27 cellular contexts compared by ENCODE assay signal in genomic region chr18:54769526-54770464, GRCh38.
A peak's percentile ranks its signal among the peaks of the same experiment; 100 is the strongest.
DNase-seq lines count a peak whose midpoint lies in the region; FAIRE-seq and TF ChIP-seq lines count a peak whose summit lies in the region.
"Had no signal": no experiment of that assay in that cellular context is flagged by ENCODE, and none has a peak within 500 bp of the region (broad histone marks: within the 10 kb centered on the region; RNA-seq: fewer than 3 reads in every experiment).

No MANE protein-coding gene starts in this region.

- DNase-seq in NCI-H82 (lab: John Stamatoyannopoulos, UW): peak; percentile 6
- no peak for DNase-seq in NCI-H82 treated with DMSO at 0.1 percent for 48 hours (lab: John Stamatoyannopoulos, UW; ENCODE audit: unreplicated experiment)
- peak; percentile 19 for DNase-seq in fibroblast of pulmonary artery (ENCODE audit: low read depth)
- no peak for DNase-seq in HuH-7 (ENCODE audit: low spot score)
- DNase-seq in GM19239 (ENCODE audit: insufficient read length, low spot score): no peak
- DNase-seq in stimulated activated naive CD4-positive, alpha-beta T cell (lab: John Stamatoyannopoulos, UW): no peak
- no peak for DNase-seq in foreskin fibroblast
- DNase-seq: 8988T; activated CD4-positive, alpha-beta T cell treated with anti-CD3 and anti-CD28 coated beads for 36 hours; activated CD8-positive, alpha-beta memory T cell treated with anti-CD3 and anti-CD28 coated beads for 24 hours; activated effector memory CD4-positive, alpha-beta T cell treated with Interleukin-2 at 50 U/mL for 16 hours; caudate nucleus; dermis blood vessel endothelial cell; DND-41; endodermal cell; hippocampal formation; mammary epithelial cell; NCI-H1105 treated with DMSO at 0.1 percent for 48 hours; NCI-H187 treated with DMSO at 0.1 percent for 48 hours; NCI-H2171 treated with DMSO at 0.1 percent for 48 hours; NCI-H526; SHP77; stimulated activated CD4-positive, alpha-beta T cell treated with anti-CD3 and anti-CD28 coated beads, Interleukin-15, amount 100 ng/mL, for 24 hours; stimulated activated CD4-positive, alpha-beta T cell treated with anti-CD3 and anti-CD28 coated beads, Interleukin-4, amount 100 ng/mL, for 4 hours; substantia nigra had no signal

- TF ChIP-seq CTCF in VCaP (conservative IDR thresholded peaks at IDR 0.05): no peak
- no peak for TF ChIP-seq CTCF in fibroblast of pulmonary artery (IDR thresholded peaks at IDR 0.05; ENCODE audit: low read length, missing control alignments)
- no peak for TF ChIP-seq CTCF in foreskin fibroblast (IDR thresholded peaks at IDR 0.05; ENCODE audit: low read depth, low read length)

- no peak for FAIRE-seq in GM19239 (lab: Jason Lieb, UNC)

- H3K4me3 ChIP-seq in fibroblast of pulmonary artery (replicated peaks; ENCODE audit: low read depth, low read length) (no peak overlapping the region), foreskin fibroblast (ENCODE audit: low read depth in 1 of 2, low read length in 2 of 2) (no peak overlapping the region)
- H3K4me3 ChIP-seq: esophagus muscularis mucosa had no signal

- peak overlapping the region; percentile 99; the same call in 1 of the 2 replicates for H3K27ac ChIP-seq in VCaP
- H3K27ac ChIP-seq: esophagus muscularis mucosa had no signal

Comparison
In these comparisons a context has a peak if more than half of its experiments do, and no peak if none do; other contexts are left out.
1. DNase-seq: peak in NCI-H82 (single experiment) and fibroblast of pulmonary artery (single experiment); none in NCI-H82 treated with DMSO at 0.1 percent for 48 hours (single experiment), HuH-7 (single experiment), GM19239 (single experiment), stimulated activated naive CD4-positive, alpha-beta T cell (0 of 6) and foreskin fibroblast (0 of 2).